ENCODE assay signal across 14 cellular contexts in the genomic region with DNA sequence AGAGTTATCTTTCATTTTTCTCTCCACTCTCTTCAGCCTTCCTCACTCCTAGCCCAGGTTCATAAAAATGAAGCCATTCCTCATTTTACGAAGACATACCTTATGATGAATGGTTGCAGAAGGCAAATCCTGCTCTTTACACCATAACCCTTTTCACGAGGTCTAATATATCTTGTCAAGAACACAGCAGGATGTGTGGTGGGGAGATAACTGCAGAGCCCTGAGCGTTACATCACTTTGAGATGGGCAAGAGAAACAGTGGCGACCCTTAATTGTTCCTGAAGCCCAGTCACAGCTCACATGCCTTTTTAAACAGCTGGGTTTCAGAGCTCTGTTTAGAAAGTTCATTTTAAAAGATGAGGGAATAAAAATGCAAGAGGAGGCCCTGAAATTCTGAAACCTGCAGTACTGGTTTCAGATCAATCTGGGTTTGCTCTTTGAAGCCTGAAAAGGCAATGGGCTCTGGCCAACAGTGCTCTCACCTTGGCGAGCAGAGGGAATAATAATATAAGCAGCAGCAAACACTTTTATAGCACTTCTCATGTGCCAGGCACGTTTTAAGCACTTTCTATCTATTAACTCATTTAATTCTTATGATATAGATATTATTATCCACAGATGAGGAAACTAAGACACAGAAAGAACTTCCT. TPM values are rescaled to one million over a fixed set of nuclear protein-coding genes. Genes with fewer than 3 reads are reported as not detected.
DNase-seq lines count a peak whose midpoint lies in the region; ATAC-seq lines count a peak whose summit lies in the region.
"Had no signal": no experiment of that assay in that cellular context is flagged by ENCODE, and none has a peak within 500 bp of the region (broad histone marks: within the 10 kb centered on the region; RNA-seq: fewer than 3 reads in every experiment).

No MANE protein-coding gene starts in this region.

- peaks cover 71 to 79% (median 75%) of the 10 kb centered on the region in 3 donors for H3K4me1 Mint-ChIP-seq in CD8-positive, alpha-beta memory T cell
- peaks cover 76% of the 10 kb centered on the region for H3K4me1 Mint-ChIP-seq in activated T-helper 1 cell treated with anti-CD3 and anti-CD28 coated beads, Interleukin-12 subunit alpha, Interleukin-12 subunit beta, Interleukin-2, Interleukin-4 antibody, amounts not matched to agents 30 ng/mL and 10 ng/mL and 1 ng/mL, durations not matched to agents 14 hours and 24 hours and 36 hours (ENCODE audit: low read depth)
- H3K4me1 Mint-ChIP-seq in naive thymus-derived CD8-positive, alpha-beta T cell, result peaks cover 35 to 79% (median 75%) of the 10 kb centered on the region in 4 donors

- peaks cover 62% of the 10 kb centered on the region for H3K4me1 ChIP-seq in CD8-positive, alpha-beta memory T cell (ENCODE audit: insufficient read depth, low read length)

- no peaks in the 10 kb centered on the region for H3K36me3 ChIP-seq in CD8-positive, alpha-beta memory T cell (ENCODE audit: insufficient read depth, low read length)
- peaks cover 21% of the 10 kb centered on the region for H3K36me3 ChIP-seq in KOPT-K1 (ENCODE audit: insufficient read depth, low read length)
- H3K36me3 ChIP-seq: tibial artery had no signal

- intact Hi-C loops in activated T-helper 1 cell treated with anti-CD3 and anti-CD28 coated beads, Interleukin-12 subunit alpha, Interleukin-12 subunit beta, Interleukin-2, Interleukin-4 antibody, amounts not matched to agents 30 ng/mL and 10 ng/mL and 1 ng/mL, durations not matched to agents 14 hours and 24 hours and 36 hours (cut with micrococcal nuclease), result loop anchor here (5.0 kb wide), 1 partner anchor 1644 kb away; no protein-coding TSS in a partner anchor

- H3K27me3 Mint-ChIP-seq in CD8-positive, alpha-beta memory T cell, result peaks cover 0 to 1% of the 10 kb centered on the region in 2 donors
- H3K27me3 Mint-ChIP-seq in activated T-helper 1 cell treated with anti-CD3 and anti-CD28 coated beads, Interleukin-12 subunit alpha, Interleukin-12 subunit beta, Interleukin-2, Interleukin-4 antibody, amounts not matched to agents 30 ng/mL and 10 ng/mL and 1 ng/mL, durations not matched to agents 14 hours and 24 hours and 36 hours (ENCODE audit: insufficient read depth), result peaks cover 10% of the 10 kb centered on the region
- H3K27me3 Mint-ChIP-seq in naive thymus-derived CD8-positive, alpha-beta T cell, result no peaks in the 10 kb centered on the region

- DNase-seq in CD8-positive, alpha-beta memory T cell, result no peak
- no peak for DNase-seq in activated T-helper 1 cell treated with anti-CD3 and anti-CD28 coated beads, Interleukin-12 subunit alpha, Interleukin-12 subunit beta, Interleukin-2, Interleukin-4 antibody, amounts not matched to agents 30 ng/mL and 10 ng/mL and 1 ng/mL, durations not matched to agents 14 hours and 24 hours and 36 hours (ENCODE audit: low spot score)
- DNase-seq in naive thymus-derived CD8-positive, alpha-beta T cell, result no peak
- no peak for DNase-seq in caudate nucleus (lab: John Stamatoyannopoulos, UW)
- DNase-seq in H4 (ENCODE audit: low spot score), result no peak
- DNase-seq: activated CD8-positive, alpha-beta memory T cell treated with anti-CD3 and anti-CD28 coated beads for 24 hours; COR-L47; heart left ventricle; Karpas-422; tibial artery had no signal

- H3K27me3 ChIP-seq in CD8-positive, alpha-beta memory T cell (ENCODE audit: insufficient read depth, low read length, poor library complexity, severe bottlenecking), result no peaks in the 10 kb centered on the region
- H3K27me3 ChIP-seq: heart left ventricle, tibial artery had no signal

- no peaks in the 10 kb centered on the region for H3K9me3 ChIP-seq in CD8-positive, alpha-beta memory T cell (ENCODE audit: low read length)
- no peaks in the 10 kb centered on the region for H3K9me3 ChIP-seq in KOPT-K1 (ENCODE audit: insufficient read depth, low read length, poor library complexity, severe bottlenecking)
- H3K9me3 ChIP-seq: heart left ventricle, tibial artery had no signal

- CTCF ChIA-PET in CD8-positive, alpha-beta memory T cell (lab: Charles Lee), result interaction anchor here (1.3 to 3.6 kb wide), 3 partner anchors 12 to 53 kb away, joined by 4 to 37 read pairs (median 13); partner anchors contain the start of gene SLC35B1

- H3K4me3 Mint-ChIP-seq in CD8-positive, alpha-beta memory T cell, result peak overlapping the region; percentile 82 to 100 (median 98)
- peak overlapping the region; percentile 4 for H3K4me3 Mint-ChIP-seq in activated T-helper 1 cell treated with anti-CD3 and anti-CD28 coated beads, Interleukin-12 subunit alpha, Interleukin-12 subunit beta, Interleukin-2, Interleukin-4 antibody, amounts not matched to agents 30 ng/mL and 10 ng/mL and 1 ng/mL, durations not matched to agents 14 hours and 24 hours and 36 hours
- peak overlapping the region; percentile 90 to 99 (median 94) for H3K4me3 Mint-ChIP-seq in naive thymus-derived CD8-positive, alpha-beta T cell

- peak overlapping the region; percentile 43 to 99 (median 86) for H3K27ac Mint-ChIP-seq in CD8-positive, alpha-beta memory T cell
- H3K27ac Mint-ChIP-seq in activated T-helper 1 cell treated with anti-CD3 and anti-CD28 coated beads, Interleukin-12 subunit alpha, Interleukin-12 subunit beta, Interleukin-2, Interleukin-4 antibody, amounts not matched to agents 30 ng/mL and 10 ng/mL and 1 ng/mL, durations not matched to agents 14 hours and 24 hours and 36 hours, result peak overlapping the region; percentile 41
- peak overlapping the region; percentile 53 to 98 (median 74) for H3K27ac Mint-ChIP-seq in naive thymus-derived CD8-positive, alpha-beta T cell

- peak overlapping the region; percentile 66 for H3K27ac ChIP-seq in CD8-positive, alpha-beta memory T cell (ENCODE audit: low read depth, low read length)
- peak overlapping the region; percentile 14 for H3K27ac ChIP-seq in KOPT-K1 (ENCODE audit: low read depth, low read length, poor library complexity, severe bottlenecking)
- no peak overlapping the region for H3K27ac ChIP-seq in caudate nucleus (ENCODE audit: low read depth, low read length)
- H3K27ac ChIP-seq: tibial artery had no signal

- H3K9me3 Mint-ChIP-seq in CD8-positive, alpha-beta memory T cell, result no peaks in the 10 kb centered on the region
- H3K9me3 Mint-ChIP-seq in activated T-helper 1 cell treated with anti-CD3 and anti-CD28 coated beads, Interleukin-12 subunit alpha, Interleukin-12 subunit beta, Interleukin-2, Interleukin-4 antibody, amounts not matched to agents 30 ng/mL and 10 ng/mL and 1 ng/mL, durations not matched to agents 14 hours and 24 hours and 36 hours, result no peaks in the 10 kb centered on the region
- no peaks in the 10 kb centered on the region for H3K9me3 Mint-ChIP-seq in naive thymus-derived CD8-positive, alpha-beta T cell

- H3K36me3 Mint-ChIP-seq in CD8-positive, alpha-beta memory T cell, result peaks cover 0 to 58% (median 6%) of the 10 kb centered on the region in 3 donors
- H3K36me3 Mint-ChIP-seq in activated T-helper 1 cell treated with anti-CD3 and anti-CD28 coated beads, Interleukin-12 subunit alpha, Interleukin-12 subunit beta, Interleukin-2, Interleukin-4 antibody, amounts not matched to agents 30 ng/mL and 10 ng/mL and 1 ng/mL, durations not matched to agents 14 hours and 24 hours and 36 hours (ENCODE audit: low read depth), result peaks cover 18% of the 10 kb centered on the region
- peaks cover 0 to 42% (median 8%) of the 10 kb centered on the region in 3 donors for H3K36me3 Mint-ChIP-seq in naive thymus-derived CD8-positive, alpha-beta T cell

- no peak for ATAC-seq in naive thymus-derived CD8-positive, alpha-beta T cell
- ATAC-seq in HG03520 (IDR thresholded peaks at IDR 0.05; ENCODE audit: unreplicated experiment) (no peak), GM21786 (IDR thresholded peaks at IDR 0.05; ENCODE audit: unreplicated experiment) (no peak)
- ATAC-seq: heart left ventricle had no signal

- POLR2A ChIA-PET in CD8-positive, alpha-beta memory T cell (lab: Charles Lee), result interaction anchor here (0.5 to 4.9 kb wide), 4 partner anchors 12 to 51 kb away, joined by 3 to 70 read pairs (median 28); no protein-coding TSS in a partner anchor
- POLR2A ChIA-PET in naive thymus-derived CD8-positive, alpha-beta T cell (lab: Charles Lee), result interaction anchor here (3.8 to 9.9 kb wide), 5 partner anchors 11 to 57 kb away, joined by 13 to 277 read pairs (median 92); partner anchors contain the start of gene SLC35B1

- H3K4me3 ChIP-seq in CD8-positive, alpha-beta memory T cell (ENCODE audit: low read length), result peak overlapping the region; percentile 82
- H3K4me3 ChIP-seq: smooth muscle cell, tibial artery had no signal

RNA-seq across cellular contexts. Expression of gene FAM117A, which starts 2.9 kb away (rescaled TPM):
- 10 to 100 TPM; 21.8 to 24.8 TPM for total RNA-seq in CD8-positive, alpha-beta memory T cell
- polyA plus RNA-seq in CD8-positive, alpha-beta memory T cell, result 85.0 TPM
- 13.9 and 14.8 TPM in 2 replicates for total RNA-seq in activated T-helper 1 cell treated with anti-CD3 and anti-CD28 coated beads, Interleukin-12 subunit alpha, Interleukin-12 subunit beta, Interleukin-2, Interleukin-4 antibody, amounts not matched to agents 30 ng/mL and 10 ng/mL and 1 ng/mL, durations not matched to agents 14 hours and 24 hours and 36 hours
- total RNA-seq in naive thymus-derived CD8-positive, alpha-beta T cell, result 10 to 100 TPM; 84.5 to 90.8 TPM
- polyA plus RNA-seq in naive thymus-derived CD8-positive, alpha-beta T cell, result 10 to 100 TPM; 36.9 to 53.6 (median 46.7) TPM
- 6.9 and 8.1 TPM in 2 replicates for total RNA-seq in H4 (2014; rRNA removed; shearing (Covaris generic))

RNA-seq across cellular contexts. Expression of gene KAT7, which starts 27.4 kb away (rescaled TPM):
- total RNA-seq in CD8-positive, alpha-beta memory T cell, result 10 to 100 TPM; 66.1 to 75.8 TPM
- polyA plus RNA-seq in CD8-positive, alpha-beta memory T cell, result 58.1 TPM
- 68.5 and 71.1 TPM in 2 replicates for total RNA-seq in activated T-helper 1 cell treated with anti-CD3 and anti-CD28 coated beads, Interleukin-12 subunit alpha, Interleukin-12 subunit beta, Interleukin-2, Interleukin-4 antibody, amounts not matched to agents 30 ng/mL and 10 ng/mL and 1 ng/mL, durations not matched to agents 14 hours and 24 hours and 36 hours
- 100 to 1,000 TPM; 120 TPM for total RNA-seq in naive thymus-derived CD8-positive, alpha-beta T cell
- polyA plus RNA-seq in naive thymus-derived CD8-positive, alpha-beta T cell, result 10 to 100 TPM; 34.4 to 51.1 (median 39.2) TPM
- 34.0 and 42.3 TPM in 2 replicates for total RNA-seq in H4 (2014; rRNA removed; shearing (Covaris generic))

RNA-seq across cellular contexts. Expression of gene SLC35B1, which starts 53.3 kb away (rescaled TPM):
- 10 to 100 TPM; 82.8 to 88.9 TPM for total RNA-seq in CD8-positive, alpha-beta memory T cell
- polyA plus RNA-seq in CD8-positive, alpha-beta memory T cell, result 34.6 TPM
- 71.6 and 75.4 TPM in 2 replicates for total RNA-seq in activated T-helper 1 cell treated with anti-CD3 and anti-CD28 coated beads, Interleukin-12 subunit alpha, Interleukin-12 subunit beta, Interleukin-2, Interleukin-4 antibody, amounts not matched to agents 30 ng/mL and 10 ng/mL and 1 ng/mL, durations not matched to agents 14 hours and 24 hours and 36 hours
- total RNA-seq in naive thymus-derived CD8-positive, alpha-beta T cell, result 10 to 100 TPM; 38.8 to 39.7 TPM
- polyA plus RNA-seq in naive thymus-derived CD8-positive, alpha-beta T cell, result 10 to 100 TPM; 20.3 to 27.4 (median 21.8) TPM
- total RNA-seq in H4 (2014; rRNA removed; shearing (Covaris generic)), result 142 and 160 TPM in 2 replicates

Comparison
In these comparisons a context has a peak if more than half of its experiments do, and no peak if none do; other contexts are left out.
1. H3K4me3 Mint-ChIP-seq: peak in every context shown above with its lines; median percentile 98 in CD8-positive, alpha-beta memory T cell; 94 in naive thymus-derived CD8-positive, alpha-beta T cell; 4 in activated T-helper 1 cell treated with anti-CD3 and anti-CD28 coated beads, Interleukin-12 subunit alpha, Interleukin-12 subunit beta, Interleukin-2, Interleukin-4 antibody, amounts not matched to agents 30 ng/mL and 10 ng/mL and 1 ng/mL, durations not matched to agents 14 hours and 24 hours and 36 hours.